In the genomic region with DNA sequence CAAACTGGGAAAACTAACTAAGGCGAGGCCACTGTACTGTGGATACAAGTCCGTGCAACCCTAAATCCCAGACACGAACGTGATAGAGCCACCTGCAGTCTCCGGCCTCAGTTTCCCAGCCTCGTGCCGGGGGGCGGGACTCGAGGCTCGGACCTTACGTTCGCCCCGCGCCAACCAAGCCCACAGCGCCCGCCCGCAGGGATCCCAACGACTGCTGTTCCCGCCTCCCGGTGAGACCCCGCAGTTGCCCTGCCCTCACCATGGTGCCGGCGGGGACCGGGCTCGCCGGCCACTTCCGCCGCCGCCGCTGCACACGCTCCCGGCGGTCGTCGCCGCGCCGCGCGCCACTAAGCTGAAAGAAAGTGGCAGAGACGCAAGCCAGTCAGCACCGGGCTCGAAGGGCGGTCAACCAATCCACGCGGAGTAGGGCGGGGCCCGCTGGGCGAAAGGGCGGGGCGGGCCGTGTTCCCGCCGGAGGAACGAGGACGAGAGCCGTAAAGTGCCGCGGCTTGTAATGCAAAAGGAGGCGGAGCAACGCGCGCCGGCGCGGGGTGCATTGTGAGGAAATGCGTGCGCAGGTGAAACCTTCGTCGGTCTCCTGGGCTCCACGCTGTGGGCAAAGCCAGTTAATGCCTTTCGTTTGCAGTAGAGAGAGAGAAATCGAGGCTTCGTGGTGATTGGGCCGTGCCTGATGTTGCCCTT, we compare ENCODE assay signal across 8 cellular contexts. TPM values are rescaled to one million over a fixed set of nuclear protein-coding genes. Genes with fewer than 3 reads are reported as not detected.
DNase-seq lines count a peak whose midpoint lies in the region; ATAC-seq and TF ChIP-seq lines count a peak whose summit lies in the region.

A gene (minus strand): TSS at position 318 of the 702 bp plus-strand sequence. CDS start 56 bp downstream, at position 262.

- H3K36me3 ChIP-seq in Caco-2 (ENCODE audit: control insufficient read depth, insufficient read depth, low read length): no peaks in the 10 kb centered on the region
- no peaks in the 10 kb centered on the region for H3K36me3 ChIP-seq in effector memory CD4-positive, alpha-beta T cell (ENCODE audit: control insufficient read depth, insufficient read depth, low read length)

- peak within 1 kb of the TSS; percentile 96 for H3K4me3 ChIP-seq in Caco-2 (ENCODE audit: low read depth, low read length)
- peak within 1 kb of the TSS; percentile 80 for H3K4me3 ChIP-seq in effector memory CD4-positive, alpha-beta T cell (ENCODE audit: insufficient read depth, low read depth, low read length, poor library complexity, severe bottlenecking)

- H3K9me3 ChIP-seq in Caco-2: no peaks in the 10 kb centered on the region
- no peaks in the 10 kb centered on the region for H3K9me3 ChIP-seq in effector memory CD4-positive, alpha-beta T cell (ENCODE audit: control insufficient read depth, low read length)

- peaks cover 18% of the 10 kb centered on the region for H3K36me3 Mint-ChIP-seq in Caco-2 (ENCODE audit: insufficient read depth, unreplicated experiment)

- H3K27me3 ChIP-seq in Caco-2 (replicated peaks; ENCODE audit: control insufficient read depth, insufficient read depth, low read length): no peaks in the 10 kb centered on the region
- H3K27me3 ChIP-seq in effector memory CD4-positive, alpha-beta T cell (replicated peaks; ENCODE audit: control insufficient read depth, insufficient read depth, low read length, poor library complexity, severe bottlenecking): no peaks in the 10 kb centered on the region

- no peaks in the 10 kb centered on the region for H3K27me3 Mint-ChIP-seq in Caco-2 (ENCODE audit: insufficient read depth, unreplicated experiment)

- intact Hi-C loops in Caco-2 (cut with micrococcal nuclease; ENCODE audit: unreplicated experiment): loop anchor here (1.0 to 2.0 kb wide), 2 partner anchors 30 to 44 kb away; no protein-coding TSS in a partner anchor

- peak within 1 kb of the TSS; percentile 79 for H3K27ac ChIP-seq in effector memory CD4-positive, alpha-beta T cell (ENCODE audit: insufficient read depth, low read length, poor library complexity, severe bottlenecking)

- H3K4me1 Mint-ChIP-seq in Caco-2 (ENCODE audit: low read depth, unreplicated experiment): peaks cover 30% of the 10 kb centered on the region

- H3K4me3 Mint-ChIP-seq in Caco-2 (ENCODE audit: unreplicated experiment): peak within 1 kb of the TSS; percentile 92

- CTCF ChIA-PET in Caco-2 (lab: Charles Lee): interaction anchor here (0.6 to 2.5 kb wide), 9 partner anchors 15 to 114 kb away, joined by 3 to 105 read pairs (median 5); a partner anchor contains a TSS
- CTCF ChIA-PET in activated CD8-positive, alpha-beta memory T cell treated with anti-CD3 and anti-CD28 coated beads for 36 hours (lab: Charles Lee): interaction anchor here (1.0 to 11.0 kb wide), 9 partner anchors 10 to 131 kb away, joined by 3 to 155 read pairs (median 5); a partner anchor contains a TSS

- H3K27ac Mint-ChIP-seq in Caco-2 (ENCODE audit: unreplicated experiment): peak within 1 kb of the TSS; percentile 97

- DNase-seq in Caco-2 (peak; percentile 97 to 98), HT1080 (ENCODE audit: low read depth) (peak; percentile 97), NOMO-1 (lab: John Stamatoyannopoulos, UW; ENCODE audit: unreplicated experiment in 2 of 2) (peak; percentile 97 to 99), medulla oblongata (ENCODE audit: extremely low spot score) (peak; percentile 97)
- peak; percentile 99 for DNase-seq in effector memory CD4-positive, alpha-beta T cell
- DNase-seq in stimulated activated CD8-positive, alpha-beta memory T cell treated with anti-CD3 and anti-CD28 coated beads, Interleukin-12 subunit alpha, Interleukin-12 subunit beta, amount 100 ng/mL, for 1 hour (ENCODE audit: low read depth): peak; percentile 100

- POLR2A ChIA-PET in Caco-2 (lab: Charles Lee): interaction anchor here (0.6 to 2.6 kb wide), 11 partner anchors 18 to 289 kb away, joined by 3 to 123 read pairs (median 4); a partner anchor contains a TSS
- POLR2A ChIA-PET in activated CD8-positive, alpha-beta memory T cell treated with anti-CD3 and anti-CD28 coated beads for 36 hours (lab: Charles Lee): interaction anchor here (0.7 to 3.7 kb wide), 6 partner anchors 16 to 117 kb away, joined by 3 to 87 read pairs (median 10); a partner anchor contains a TSS

- peaks cover 32% of the 10 kb centered on the region for H3K4me1 ChIP-seq in Caco-2
- H3K4me1 ChIP-seq in effector memory CD4-positive, alpha-beta T cell (ENCODE audit: control insufficient read depth, insufficient read depth, low read length, poor library complexity, severe bottlenecking): peaks cover 50% of the 10 kb centered on the region

- H3K9me3 Mint-ChIP-seq in Caco-2 (ENCODE audit: unreplicated experiment): no peaks in the 10 kb centered on the region

- BruUV-seq in Caco-2 (replicated peaks; lab: Mats Ljungman, UMichigan): no TSS peak

- peak; percentile 87 for ATAC-seq in GM21360 (IDR thresholded peaks at IDR 0.05; ENCODE audit: unreplicated experiment)

- TF ChIP-seq CTCF in Caco-2 (IDR thresholded peaks at IDR 0.05; ENCODE audit: insufficient read depth in 1 of 2, low read depth in 1 of 2, low read length in 1 of 2, severe bottlenecking in 1 of 2, unreplicated experiment in 1 of 2): peak in 1 of 2 experiments; percentile 38

RNA-seq across cellular contexts. Expression of the gene that starts here (rescaled TPM):
- 184 and 186 TPM in 2 replicates for total RNA-seq in Caco-2 (2022)
- total RNA-seq in HT1080 (2014; rRNA removed; shearing (Covaris generic)): 456 and 535 TPM in 2 replicates
- 296 and 419 TPM in 2 replicates for polyA plus RNA-seq in HT1080 (2015; cell fraction: cytosol; rRNA removed)
- 97.6 and 115 TPM in 2 replicates for polyA plus RNA-seq in HT1080 (2015; cell fraction: nucleus; rRNA removed)
- 100 to 1,000 TPM; 385 to 395 TPM for total RNA-seq in activated CD8-positive, alpha-beta memory T cell treated with anti-CD3 and anti-CD28 coated beads for 36 hours

Comparison
In these comparisons a context has a peak if more than half of its experiments do, and no peak if none do; other contexts are left out.
1. Peak in every context shown above with its lines: DNase-seq, ATAC-seq, H3K4me3 ChIP-seq and H3K27ac ChIP-seq.